ENCODE assay signal across 10 cellular contexts in genomic region chr14:52949249-52949648, GRCh38. TPM values are rescaled to one million over a fixed set of nuclear protein-coding genes. Genes with fewer than 3 reads are reported as not detected.
DNase-seq lines count a peak whose midpoint lies in the region; ATAC-seq and TF ChIP-seq lines count a peak whose summit lies in the region.
"Had no signal": no experiment of that assay in that cellular context is flagged by ENCODE, and none has a peak within 500 bp of the region (broad histone marks: within the 10 kb centered on the region; RNA-seq: fewer than 3 reads in every experiment).

No MANE protein-coding gene starts in this region.

- POLR2A ChIA-PET in activated CD4-positive, alpha-beta memory T cell treated with anti-CD3 and anti-CD28 coated beads for 36 hours (lab: Charles Lee) = interaction anchor here (0.6 to 1.0 kb wide), 2 partner anchors 11 to 13 kb away, joined by 3 to 4 read pairs; no protein-coding TSS in a partner anchor

- TF ChIP-seq CTCF in GM12875 (IDR thresholded peaks at IDR 0.05; ENCODE audit: borderline replicate concordance, insufficient read depth, low read depth, low read length) (no peak), foreskin fibroblast (IDR thresholded peaks at IDR 0.05; ENCODE audit: low read depth, low read length) (no peak), retinal pigment epithelial cell (conservative IDR thresholded peaks at IDR 0.05; ENCODE audit: low read depth, low read length) (no peak)

- no peaks in the 10 kb centered on the region for H3K36me3 Mint-ChIP-seq in activated CD4-positive, alpha-beta memory T cell treated with anti-CD3 and anti-CD28 coated beads for 36 hours

- intact Hi-C loops in activated CD4-positive, alpha-beta memory T cell treated with anti-CD3 and anti-CD28 coated beads for 36 hours (cut with micrococcal nuclease) = no loop called here

- H3K27ac Mint-ChIP-seq in activated CD4-positive, alpha-beta memory T cell treated with anti-CD3 and anti-CD28 coated beads for 36 hours = no peak overlapping the region

- peaks cover 28% of the 10 kb centered on the region for H3K4me1 Mint-ChIP-seq in activated CD4-positive, alpha-beta memory T cell treated with anti-CD3 and anti-CD28 coated beads for 36 hours (ENCODE audit: low read depth)

- H3K4me3 ChIP-seq in GM12875 (ENCODE audit: low read depth, low read length) (peak overlapping the region; percentile 93), foreskin fibroblast (ENCODE audit: low read depth in 1 of 2, low read length in 2 of 2) (peak overlapping the region; percentile 90 to 98), retinal pigment epithelial cell (ENCODE audit: low read length) (peak overlapping the region; percentile 71)

- ATAC-seq in GM19395 (IDR thresholded peaks at IDR 0.05; ENCODE audit: unreplicated experiment) = no peak

- peaks cover 50% of the 10 kb centered on the region for H3K27me3 Mint-ChIP-seq in activated CD4-positive, alpha-beta memory T cell treated with anti-CD3 and anti-CD28 coated beads for 36 hours

- peak overlapping the region; percentile 83 for H3K4me3 Mint-ChIP-seq in activated CD4-positive, alpha-beta memory T cell treated with anti-CD3 and anti-CD28 coated beads for 36 hours

- no peak for DNase-seq in activated CD4-positive, alpha-beta memory T cell treated with anti-CD3 and anti-CD28 coated beads for 36 hours
- DNase-seq in foreskin fibroblast (no peak), retinal pigment epithelial cell (ENCODE audit: low read depth) (no peak), NCI-H128 (lab: John Stamatoyannopoulos, UW; ENCODE audit: unreplicated experiment) (no peak), NCI-H345 (lab: John Stamatoyannopoulos, UW) (no peak)
- DNase-seq in stimulated activated CD4-positive, alpha-beta T cell treated with anti-CD3 and anti-CD28 coated beads, Interleukin-2, amount 100 ng/mL, for 48 hours = no peak
- DNase-seq: effector memory CD4-positive, alpha-beta T cell; stimulated activated CD4-positive, alpha-beta T cell treated with anti-CD3 and anti-CD28 coated beads, Interleukin-4, amount 100 ng/mL, for 1 hour had no signal

- CTCF ChIA-PET in activated CD4-positive, alpha-beta memory T cell treated with anti-CD3 and anti-CD28 coated beads for 36 hours (lab: Charles Lee) = interaction anchor here (0.6 to 1.8 kb wide), 3 partner anchors 18 to 106 kb away, joined by 3 to 5 read pairs (median 5); no protein-coding TSS in a partner anchor

- H3K9me3 Mint-ChIP-seq in activated CD4-positive, alpha-beta memory T cell treated with anti-CD3 and anti-CD28 coated beads for 36 hours = no peaks in the 10 kb centered on the region

RNA-seq across cellular contexts. Expression of gene FERMT2, which starts 1.6 kb away (rescaled TPM):
- 1 to 10 TPM; 3.8 to 5.3 TPM for total RNA-seq in activated CD4-positive, alpha-beta memory T cell treated with anti-CD3 and anti-CD28 coated beads for 36 hours
